ENCODE assay signal across 15 cellular contexts in the genomic region with DNA sequence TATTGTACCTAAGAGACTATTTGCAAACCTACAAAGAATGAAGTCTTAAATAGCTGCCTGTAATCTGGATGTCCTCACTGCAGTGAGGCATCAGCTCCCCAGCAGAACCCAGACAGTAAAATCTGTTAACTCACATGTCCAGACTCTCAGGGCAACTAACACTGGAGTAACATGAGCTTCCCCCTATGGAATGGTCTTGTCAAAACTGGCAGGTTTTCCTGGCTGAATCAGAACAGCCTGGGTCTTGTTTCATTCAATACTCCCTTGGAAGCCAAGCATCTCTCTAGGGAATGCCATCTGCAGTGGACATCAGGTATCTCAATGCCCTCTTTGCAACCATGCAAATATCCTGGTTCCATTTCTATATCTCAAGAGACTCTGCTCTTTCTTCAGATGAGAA. TPM values are rescaled to one million over a fixed set of nuclear protein-coding genes. Genes with fewer than 3 reads are reported as not detected.
DNase-seq lines count a peak whose midpoint lies in the region; ATAC-seq lines count a peak whose summit lies in the region.
"Had no signal": no experiment of that assay in that cellular context is flagged by ENCODE, and none has a peak within 500 bp of the region (broad histone marks: within the 10 kb centered on the region; RNA-seq: fewer than 3 reads in every experiment).

No MANE protein-coding gene starts in this region.

- no peak overlapping the region for H3K27ac ChIP-seq in SJCRH30
- H3K27ac ChIP-seq: thoracic aorta had no signal

- no peak overlapping the region for H3K4me3 ChIP-seq in SJCRH30
- H3K4me3 ChIP-seq: thoracic aorta had no signal

- H3K27me3 ChIP-seq in SJCRH30: no peaks in the 10 kb centered on the region

- DNase-seq in Right ventricle myocardium inferior (ENCODE audit: missing footprints): no peak
- no peak for DNase-seq in cardiac septum (ENCODE audit: low spot score)
- peak; percentile 6 to 45 for DNase-seq in SJCRH30
- peak; percentile 86 for DNase-seq in fibroblast of peridontal ligament (ENCODE audit: extremely low read depth)
- peak; percentile 69 for DNase-seq in stromal cell of bone marrow (ENCODE audit: low read depth)
- no peak for DNase-seq in epidermal melanocyte (ENCODE audit: insufficient read length, low spot score)
- DNase-seq: activated CD8-positive, alpha-beta T cell treated with anti-CD3 and anti-CD28 coated beads for 36 hours; activated effector memory CD4-positive, alpha-beta T cell treated with Interleukin-2 at 50 U/mL for 16 hours; central memory CD4-positive, alpha-beta T cell; mesendoderm; NCI-H1092 treated with DMSO at 0.1 percent for 48 hours; SHP77 had no signal

- peak; percentile 44 for ATAC-seq in Right ventricle myocardium inferior
- ATAC-seq in GM18868 (IDR thresholded peaks at IDR 0.05; ENCODE audit: unreplicated experiment): no peak
- ATAC-seq in HG03280 (IDR thresholded peaks at IDR 0.05; ENCODE audit: unreplicated experiment): no peak
- ATAC-seq: activated CD8-positive, alpha-beta T cell treated with anti-CD3 and anti-CD28 coated beads for 36 hours had no signal

- no peaks in the 10 kb centered on the region for H3K9me3 ChIP-seq in SJCRH30 (replicated peaks)
- H3K9me3 ChIP-seq: thoracic aorta had no signal

- H3K4me1 ChIP-seq in SJCRH30: no peaks in the 10 kb centered on the region

- no peaks in the 10 kb centered on the region for H3K36me3 ChIP-seq in SJCRH30
- H3K36me3 ChIP-seq: thoracic aorta had no signal

- intact Hi-C loops in Right ventricle myocardium inferior (cut with DNase I) (no loop called here), cardiac septum (cut with DNase I) (no loop called here)

RNA-seq across cellular contexts. Expression of a gene that starts 24.4 kb away (rescaled TPM):
- total RNA-seq in Right ventricle myocardium inferior: 9.3 TPM
- total RNA-seq in cardiac septum: 8.8 TPM
- 22.0 and 22.5 TPM in 2 replicates for total RNA-seq in SJCRH30 (2014; rRNA removed; shearing (Covaris generic))

Comparison
In these comparisons a context has a peak if more than half of its experiments do, and no peak if none do; other contexts are left out.
1. DNase-seq: peak in SJCRH30 (2 of 2), fibroblast of peridontal ligament (single experiment) and stromal cell of bone marrow (single experiment); none in Right ventricle myocardium inferior (single experiment), cardiac septum (single experiment) and epidermal melanocyte (single experiment).